Comparison of ENCODE assay signal across 8 cellular contexts in genomic region chr10:58384999-58385783, GRCh38. TPM values are rescaled to one million over a fixed set of nuclear protein-coding genes. Genes with fewer than 3 reads are reported as not detected.
DNase-seq lines count a peak whose midpoint lies in the region; ATAC-seq, FAIRE-seq and TF ChIP-seq lines count a peak whose summit lies in the region.

Gene TFAM (plus strand): TSS chr10:58385410. CDS start chr10:58385548, 138 bp downstream.

- in situ Hi-C loops in GM13976 (cut with MboI; ENCODE audit: low sequenced_read_pairs, unreplicated experiment) = loop anchor here (25.0 kb wide), 1 partner anchor 198 kb away; no protein-coding TSS in a partner anchor

- intact Hi-C loops in T-helper 1 cell treated with Interleukin-12 subunit alpha and Interleukin-12 subunit beta and Interleukin-4 antibody, amounts not matched to agents 30 ng/mL and 1 ng/mL, for 36 hours (cut with micrococcal nuclease) = loop anchor here (1.0 to 10.0 kb wide), 6 partner anchors 51 to 1520 kb away; partner anchors contain the start of genes CCDC6 and CISD1
- intact Hi-C loops in left ventricle myocardium superior (cut with micrococcal nuclease) (loop anchor here (10.0 kb wide), 2 partner anchors 50 to 210 kb away; partner anchors contain the start of gene UBE2D1), psoas muscle (cut with DNase I) (loop anchor here (1.0 to 10.0 kb wide), 5 partner anchors 50 to 203 kb away; partner anchors contain the start of gene UBE2D1 (in 2 of the 2))

- peak within 1 kb of the TSS; percentile 92 for H3K4me3 ChIP-seq in psoas muscle

- peak; percentile 80 for TF ChIP-seq CTCF in GM13976 (IDR thresholded peaks at IDR 0.05; ENCODE audit: borderline replicate concordance, control extremely low read depth, extremely low read depth, insufficient read depth, missing control alignments)
- TF ChIP-seq CTCF in psoas muscle (IDR thresholded peaks at IDR 0.05) = peak; percentile 52

- peaks cover 0 to 39% of the 10 kb centered on the region in 2 donors for H3K36me3 ChIP-seq in psoas muscle (ENCODE audit: insufficient read depth in 1 of 2, low read depth in 1 of 2)

- FAIRE-seq in urothelium cell line (lab: Jason Lieb, UNC) = peak; percentile 86

- H3K27me3 ChIP-seq in psoas muscle (ENCODE audit: insufficient read depth in 3 of 3, low read length in 2 of 3) = no peaks in the 10 kb centered on the region

- peaks cover 15% of the 10 kb centered on the region for H3K4me1 ChIP-seq in psoas muscle

- 0 to 1% (median 0%) methylated on average over 57 to 65 of the region's 65 CpGs for WGBS in psoas muscle, 3 donors

- peak; percentile 85 for ATAC-seq in HG02852 (IDR thresholded peaks at IDR 0.05; ENCODE audit: unreplicated experiment)
- peak; percentile 99 for ATAC-seq in left ventricle myocardium superior
- peak; percentile 96 to 97 (median 96) for ATAC-seq in psoas muscle

- peak; percentile 94 for DNase-seq in GM13976 (ENCODE audit: low spot score)
- peak; percentile 84 for DNase-seq in NCI-H1436 treated with DMSO at 0.1 percent for 48 hours (lab: John Stamatoyannopoulos, UW)
- DNase-seq in amniotic stem cell (lab: John Stamatoyannopoulos, UW) = peak; percentile 78
- peak; percentile 98 for DNase-seq in left ventricle myocardium superior
- peak; percentile 96 to 98 for DNase-seq in psoas muscle
- DNase-seq in urothelium cell line (ENCODE audit: low spot score) = peak; percentile 96

- H3K9me3 ChIP-seq in psoas muscle = no peaks in the 10 kb centered on the region

- H3K27ac ChIP-seq in psoas muscle = peak within 1 kb of the TSS; percentile 93

RNA-seq across cellular contexts. Expression of gene TFAM, which starts in this region (rescaled TPM):
- total RNA-seq in T-helper 1 cell treated with Interleukin-12 subunit alpha and Interleukin-12 subunit beta and Interleukin-4 antibody, amounts not matched to agents 30 ng/mL and 1 ng/mL, for 36 hours = 56.3 and 60.1 TPM in 2 replicates
- total RNA-seq in left ventricle myocardium superior (33.2 TPM), psoas muscle (10 to 100 TPM; 22.7 to 36.0 (median 30.2) TPM)
- polyA plus RNA-seq in psoas muscle = 10 to 100 TPM; 10.0 to 24.4 (median 18.7) TPM

Comparison
In these comparisons a context has a peak if more than half of its experiments do, and no peak if none do; other contexts are left out.
1. Peak in every context shown above with its lines: DNase-seq, ATAC-seq, H3K4me3 ChIP-seq and H3K27ac ChIP-seq.